ENCODE assay signal across 8 cellular contexts in the genomic region with DNA sequence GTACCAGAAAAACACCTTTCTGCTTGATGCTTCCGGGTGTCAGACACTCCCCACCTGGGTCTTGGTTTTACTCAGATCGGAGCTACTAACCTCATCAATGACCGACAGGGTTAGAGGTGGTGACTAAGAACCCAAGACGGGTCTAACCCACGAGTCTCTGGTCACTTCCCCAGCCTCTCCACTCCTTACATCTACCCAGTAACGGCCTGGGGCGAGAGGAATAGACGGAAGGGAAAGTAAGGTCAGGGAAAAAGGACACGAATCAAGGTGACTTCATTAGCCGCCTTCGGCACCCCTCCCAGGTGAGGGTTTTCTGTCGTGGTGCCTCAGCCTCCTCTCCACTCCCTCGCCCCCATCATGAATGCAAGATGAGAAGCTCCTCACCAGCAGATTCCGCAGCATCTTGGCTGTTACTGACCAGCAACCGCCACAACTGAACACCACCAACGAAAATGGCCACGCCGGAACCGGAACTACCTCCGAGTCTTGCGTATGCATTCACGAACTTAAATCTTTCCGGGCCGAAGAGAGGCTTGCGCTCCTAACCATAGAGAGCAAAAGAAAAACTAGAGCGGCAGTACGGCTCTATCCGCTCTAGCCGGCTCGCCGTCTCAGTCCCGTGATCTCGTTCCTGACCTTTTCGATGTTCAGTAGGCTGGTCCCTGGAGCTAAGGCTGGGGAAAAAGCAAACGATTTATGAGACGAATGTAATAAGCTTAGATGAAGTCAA. TPM values are rescaled to one million over a fixed set of nuclear protein-coding genes. Genes with fewer than 3 reads are reported as not detected.
A peak's percentile ranks its signal among the peaks of the same experiment; 100 is the strongest.
DNase-seq lines count a peak whose midpoint lies in the region; ATAC-seq, FAIRE-seq and TF ChIP-seq lines count a peak whose summit lies in the region.

A gene with protein sequence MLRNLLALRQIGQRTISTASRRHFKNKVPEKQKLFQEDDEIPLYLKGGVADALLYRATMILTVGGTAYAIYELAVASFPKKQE (minus strand): TSS at position 469 of the 730 bp plus-strand sequence. CDS start 67 bp downstream, at position 402.

- no peak for TF ChIP-seq CTCF in AG04450 (IDR thresholded peaks at IDR 0.05; ENCODE audit: low read depth, low read length)
- TF ChIP-seq CTCF in WTC11 (IDR thresholded peaks at IDR 0.05): no peak
- no peak for TF ChIP-seq CTCF in cardiac fibroblast (IDR thresholded peaks at IDR 0.05; ENCODE audit: low read depth, low read length)

- no peaks in the 10 kb centered on the region for H3K27me3 Mint-ChIP-seq in WTC11 (ENCODE audit: low read depth)

- 0 to 1% (median 0%) methylated on average over 36 of the region's 36 CpGs for WGBS in small intestine, 3 donors

- peaks cover 3 to 4% of the 10 kb centered on the region in 2 donors for H3K36me3 ChIP-seq in small intestine (ENCODE audit: control insufficient read depth in 2 of 2, insufficient read depth in 2 of 2, low read length in 2 of 2)

- FAIRE-seq in small intestine (lab: Jason Lieb, UNC): peak; percentile 30

- H3K4me1 ChIP-seq in small intestine (ENCODE audit: control insufficient read depth in 2 of 2, insufficient read depth in 1 of 2, low read depth in 1 of 2, low read length in 1 of 2): peaks cover 0 to 2% of the 10 kb centered on the region in 2 donors

- H3K36me3 Mint-ChIP-seq in WTC11: peaks cover 33% of the 10 kb centered on the region

- H3K9me3 Mint-ChIP-seq in WTC11: no peaks in the 10 kb centered on the region

- H3K4me3 Mint-ChIP-seq in WTC11: peak within 1 kb of the TSS; percentile 99

- ATAC-seq in GM18909 (IDR thresholded peaks at IDR 0.05; ENCODE audit: poor library complexity, unreplicated experiment) (peak; percentile 96), HG03175 (IDR thresholded peaks at IDR 0.05; ENCODE audit: unreplicated experiment) (peak; percentile 95), WTC11 (peak; percentile 97)

- POLR2A ChIA-PET in AG04450 (lab: Yijun Ruan, JAX): interaction anchor here (0.7 to 1.3 kb wide), 6 partner anchors 35 to 1723 kb away, joined by 3 to 5 read pairs (median 4); partner anchors contain the start of gene COL12A1
- POLR2A ChIA-PET in WTC11 (lab: Charles Lee): interaction anchor here (0.7 to 1.3 kb wide), 4 partner anchors 8 to 1896 kb away, joined by 3 to 4 read pairs (median 4); no protein-coding TSS in a partner anchor

- peak within 1 kb of the TSS; percentile 91 for H3K27ac ChIP-seq in AG04450 (ENCODE audit: low read depth, low read length)
- H3K27ac ChIP-seq in small intestine (ENCODE audit: low read depth in 1 of 2, low read length in 1 of 2): peak within 1 kb of the TSS; percentile 92 to 98

- H3K9me3 ChIP-seq in AG04450 (ENCODE audit: control insufficient read depth, insufficient read depth, low read length) (no peaks in the 10 kb centered on the region), small intestine (ENCODE audit: control insufficient read depth, low read depth) (no peaks in the 10 kb centered on the region)

- H3K4me3 ChIP-seq in AG04450 (ENCODE audit: low read depth, low read length): peak within 1 kb of the TSS; percentile 95
- peak within 1 kb of the TSS; percentile 65 to 73 for H3K4me3 ChIP-seq in cardiac fibroblast (replicated peaks in 1 of 2; ENCODE audit: low read depth in 2 of 2, low read length in 2 of 2)
- peak within 1 kb of the TSS; percentile 65 to 80 for H3K4me3 ChIP-seq in small intestine (ENCODE audit: low read depth in 1 of 2, low read length in 2 of 2)

- DNase-seq in AG04450 (ENCODE audit: low read depth, low spot score) (peak; percentile 96), NCI-H226 (peak; percentile 94), WTC11 (ENCODE audit: low spot score) (peak; percentile 80), cardiac fibroblast (ENCODE audit: low read depth in 2 of 2) (peak; percentile 99), iPS-NIHi11 (ENCODE audit: low spot score) (peak; percentile 85), small intestine (peak; percentile 96)

- H3K4me1 Mint-ChIP-seq in WTC11: peaks cover 26% of the 10 kb centered on the region

- CTCF ChIA-PET in AG04450 (lab: Charles Lee) (interaction anchor here (1.1 to 2.0 kb wide), 6 partner anchors 9 to 303 kb away, joined by 4 to 12 read pairs (median 6); no protein-coding TSS in a partner anchor), WTC11 (lab: Charles Lee) (interaction anchor here (0.6 to 1.3 kb wide), 8 partner anchors 24 to 1471 kb away, joined by 3 to 7 read pairs (median 4); partner anchors contain the start of gene COL12A1)

- H3K27me3 ChIP-seq in AG04450 (ENCODE audit: control insufficient read depth, insufficient read depth, low read length): no peaks in the 10 kb centered on the region
- H3K27me3 ChIP-seq in small intestine (ENCODE audit: control insufficient read depth in 2 of 2, insufficient read depth in 2 of 2, low read length in 2 of 2): no peaks in the 10 kb centered on the region

- peak within 1 kb of the TSS; percentile 99 for H3K27ac Mint-ChIP-seq in WTC11

TF ChIP-seq in WTC11, 78 proteins besides CTCF, POLR2A, EP300 and RAD21 (continues in another document):
- peak; percentile 81 for TF ChIP-seq ZBTB21 (CRISPR knock-in tag; IDR thresholded peaks at IDR 0.05; ENCODE audit: borderline replicate concordance)
- peak; percentile 90 for TF ChIP-seq ARID4B (CRISPR knock-in tag; IDR thresholded peaks at IDR 0.05; ENCODE audit: borderline replicate concordance)
- no peak for TF ChIP-seq ZNF425 (CRISPR knock-in tag; conservative IDR thresholded peaks at IDR 0.05)
- no peak for TF ChIP-seq EMX1 (CRISPR knock-in tag; IDR thresholded peaks at IDR 0.05)
- TF ChIP-seq, protein P1, sequence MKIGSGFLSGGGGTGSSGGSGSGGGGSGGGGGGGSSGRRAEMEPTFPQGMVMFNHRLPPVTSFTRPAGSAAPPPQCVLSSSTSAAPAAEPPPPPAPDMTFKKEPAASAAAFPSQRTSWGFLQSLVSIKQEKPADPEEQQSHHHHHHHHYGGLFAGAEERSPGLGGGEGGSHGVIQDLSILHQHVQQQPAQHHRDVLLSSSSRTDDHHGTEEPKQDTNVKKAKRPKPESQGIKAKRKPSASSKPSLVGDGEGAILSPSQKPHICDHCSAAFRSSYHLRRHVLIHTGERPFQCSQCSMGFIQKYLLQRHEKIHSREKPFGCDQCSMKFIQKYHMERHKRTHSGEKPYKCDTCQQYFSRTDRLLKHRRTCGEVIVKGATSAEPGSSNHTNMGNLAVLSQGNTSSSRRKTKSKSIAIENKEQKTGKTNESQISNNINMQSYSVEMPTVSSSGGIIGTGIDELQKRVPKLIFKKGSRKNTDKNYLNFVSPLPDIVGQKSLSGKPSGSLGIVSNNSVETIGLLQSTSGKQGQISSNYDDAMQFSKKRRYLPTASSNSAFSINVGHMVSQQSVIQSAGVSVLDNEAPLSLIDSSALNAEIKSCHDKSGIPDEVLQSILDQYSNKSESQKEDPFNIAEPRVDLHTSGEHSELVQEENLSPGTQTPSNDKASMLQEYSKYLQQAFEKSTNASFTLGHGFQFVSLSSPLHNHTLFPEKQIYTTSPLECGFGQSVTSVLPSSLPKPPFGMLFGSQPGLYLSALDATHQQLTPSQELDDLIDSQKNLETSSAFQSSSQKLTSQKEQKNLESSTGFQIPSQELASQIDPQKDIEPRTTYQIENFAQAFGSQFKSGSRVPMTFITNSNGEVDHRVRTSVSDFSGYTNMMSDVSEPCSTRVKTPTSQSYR (CRISPR knock-in tag; IDR thresholded peaks at IDR 0.05): no peak

RNA-seq across cellular contexts. Expression of the gene that starts here (rescaled TPM):
- polyA plus RNA-seq in AG04450 (2011; rRNA removed) (235 and 263 TPM in 2 replicates), small intestine (1,000 to 10,000 TPM in 2 of 3 donors, 100 to 1,000 TPM in 1; 712 to 1,298 (median 1,108) TPM)
- polyA minus RNA-seq in AG04450 (2011; rRNA and poly(A)+ RNA removed): 22.2 and 38.8 TPM in 2 replicates
- total RNA-seq in WTC11 (2021): 465 to 500 TPM (median 472 TPM) in 3 replicates

Comparison
In these comparisons a context has a peak if more than half of its experiments do, and no peak if none do; other contexts are left out.
1. Peak in every context shown above with its lines: DNase-seq, ATAC-seq, H3K4me3 ChIP-seq and H3K27ac ChIP-seq.